In genomic region chr1:16520435-16521287, GRCh38 we compare ENCODE assay signal across 2 cellular contexts.
A peak's percentile ranks its signal among the peaks of the same experiment; 100 is the strongest.
TF ChIP-seq lines count a peak whose summit lies in the region.

No MANE protein-coding gene starts in this region.

TF ChIP-seq in H1, 55 proteins besides CTCF, POLR2A, EP300 and RAD21:
- TF ChIP-seq E2F6 (IDR thresholded peaks at IDR 0.05): peak; percentile 41; the same call in 1 of the 2 replicates
- TF ChIP-seq HDAC2 (IDR thresholded peaks at IDR 0.05; ENCODE audit: borderline replicate concordance in 1 of 2, low read depth in 2 of 2, low read length in 2 of 2): 0 out of 4 replicates have a peak, but pooled peaks of 1 of the 2 experiments have one; percentile 64
- 0 out of 2 replicates have a peak, but pooled peaks have one; percentile 21 for TF ChIP-seq TAF1 (IDR thresholded peaks at IDR 0.05; ENCODE audit: low read depth, low read length)
- TF ChIP-seq RBBP5 (IDR thresholded peaks at IDR 0.05; ENCODE audit: borderline replicate concordance, low read depth, low read length): peak; percentile 84; the same call in 1 of the 2 replicates
- 0 out of 4 replicates have a peak, but pooled peaks of 1 of the 2 experiments have one; percentile 25 for TF ChIP-seq SIN3A (conservative IDR thresholded peaks at IDR 0.05 in 1 of 2, IDR thresholded peaks at IDR 0.05 in 1 of 2; ENCODE audit: low read depth in 1 of 2, low read length in 2 of 2)
- TF ChIP-seq NRF1 (IDR thresholded peaks at IDR 0.05; ENCODE audit: low read depth, low read length): peak; percentile 20; the same call in 1 of the 2 replicates
- peak; percentile 52; the same call in 1 of the 2 replicates for TF ChIP-seq MAFK (IDR thresholded peaks at IDR 0.05; ENCODE audit: low read depth, low read length)
- TF ChIP-seq ASH2L (IDR thresholded peaks at IDR 0.05; ENCODE audit: low read length): peak; percentile 93
- peak; percentile 63 for TF ChIP-seq MAX (IDR thresholded peaks at IDR 0.05)
- peak; percentile 70 for TF ChIP-seq KDM4A (IDR thresholded peaks at IDR 0.05; ENCODE audit: low read depth, low read length, severe bottlenecking)
- peak; percentile 99 for TF ChIP-seq TBP (IDR thresholded peaks at IDR 0.05; ENCODE audit: low read depth, low read length)
- TF ChIP-seq CEBPB (IDR thresholded peaks at IDR 0.05; ENCODE audit: low read depth, low read length): peak; percentile 93

TF ChIP-seq in HepG2, 621 proteins besides CTCF, POLR2A, EP300 and RAD21:
- TF ChIP-seq ZBTB33 (CRISPR knock-in tag; IDR thresholded peaks at IDR 0.05): 0 out of 2 replicates have a peak, but pooled peaks have one; percentile 8
TF ChIP-seq in HepG2: peak in this region for 1; not testable (repeated sequence) for 620.
